Comparison of ENCODE assay signal across 27 cellular contexts in the genomic region with DNA sequence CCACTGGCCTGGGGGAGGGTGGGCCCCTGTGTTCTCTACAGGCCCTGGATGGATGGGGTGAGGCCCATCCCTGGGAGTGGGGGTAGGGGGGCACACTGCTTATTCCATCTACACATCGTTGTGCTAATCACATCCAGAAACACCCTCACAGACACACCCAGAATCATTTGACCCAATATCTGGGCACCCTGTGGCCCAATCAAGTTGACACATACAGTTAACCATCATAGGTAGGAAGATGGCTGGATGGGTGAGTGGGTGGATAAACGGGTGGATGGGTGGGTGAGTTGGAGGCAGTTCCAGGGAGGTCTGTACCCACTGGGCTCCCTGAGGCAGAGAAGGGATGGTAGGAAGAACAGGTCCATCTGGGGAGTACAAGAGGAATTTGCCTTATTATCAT.
"Had no signal": no experiment of that assay in that cellular context is flagged by ENCODE, and none has a peak within 500 bp of the region (broad histone marks: within the 10 kb centered on the region; RNA-seq: fewer than 3 reads in every experiment).

No MANE protein-coding gene starts in this region.

- DNase-seq: dermis blood vessel endothelial cell; effector memory CD4-positive, alpha-beta T cell; foreskin keratinocyte; hippocampal formation; natural killer cell; stimulated activated CD4-positive, alpha-beta T cell treated with anti-CD3 and anti-CD28 coated beads, Interleukin-12 subunit alpha, Interleukin-12 subunit beta, amount 100 ng/mL, for 4 hours; stimulated activated CD4-positive, alpha-beta T cell treated with anti-CD3 and anti-CD28 coated beads, Interleukin-1b, Interleukin-23, amount 100 ng/mL, for 48 hours; stimulated activated CD4-positive, alpha-beta T cell treated with anti-CD3 and anti-CD28 coated beads, Interleukin-4, amount 100 ng/mL, for 1 hour; stimulated activated CD8-positive, alpha-beta memory T cell treated with anti-CD3 and anti-CD28 coated beads, Interleukin-4, amount 100 ng/mL, for 48 hours; stimulated activated naive CD4-positive, alpha-beta T cell; stimulated activated naive CD8-positive, alpha-beta T cell treated with anti-CD3 and anti-CD28 coated beads, Interleukin-15, amount 100 ng/mL, for 72 hours; transverse colon had no signal

- H3K36me3 Mint-ChIP-seq: natural killer cell had no signal

- H3K9ac ChIP-seq: parathyroid adenoma had no signal

- H3K27me3 Mint-ChIP-seq: progenitor cell of endocrine pancreas had no signal

- H3K27me3 ChIP-seq: foreskin keratinocyte, gastroesophageal sphincter, heart left ventricle, right lobe of liver, suprapubic skin, transverse colon, vagina had no signal

- H3K27ac ChIP-seq: coronary artery, esophagus muscularis mucosa, foreskin keratinocyte, gastroesophageal sphincter, heart left ventricle, parathyroid adenoma, right lobe of liver, suprapubic skin, transverse colon, vagina had no signal

- H3K4me3 ChIP-seq: coronary artery, esophagus muscularis mucosa, gastroesophageal sphincter, heart left ventricle, lung, right lobe of liver, smooth muscle cell, suprapubic skin, transverse colon, vagina had no signal

- H3K4me3 Mint-ChIP-seq: memory B cell; natural killer cell; stimulated activated naive CD8-positive, alpha-beta T cell treated with anti-CD3 and anti-CD28 coated beads, Interleukin-15, amount 100 ng/mL, for 72 hours had no signal

- H3K79me2 ChIP-seq: parathyroid adenoma had no signal

- H2AFZ ChIP-seq: parathyroid adenoma had no signal

- H3K9me3 ChIP-seq: right lobe of liver, suprapubic skin, transverse colon, vagina had no signal

- FAIRE-seq: endothelial cell of umbilical vein, keratinocyte had no signal

- H3K4me1 ChIP-seq: foreskin keratinocyte had no signal

- ATAC-seq: gastroesophageal sphincter; heart left ventricle; left lobe of liver; natural killer cell; right lobe of liver; stimulated activated naive CD8-positive, alpha-beta T cell treated with anti-CD3 and anti-CD28 coated beads, Interleukin-15, amount 100 ng/mL, for 72 hours had no signal

- H3K36me3 ChIP-seq: esophagus muscularis mucosa, gastroesophageal sphincter, heart left ventricle, right lobe of liver, suprapubic skin, transverse colon, vagina had no signal

- H3K27ac Mint-ChIP-seq: memory B cell; natural killer cell; progenitor cell of endocrine pancreas; stimulated activated naive CD8-positive, alpha-beta T cell treated with anti-CD3 and anti-CD28 coated beads, Interleukin-15, amount 100 ng/mL, for 72 hours had no signal
